Comparison of ENCODE assay signal across 36 cellular contexts in the genomic region with DNA sequence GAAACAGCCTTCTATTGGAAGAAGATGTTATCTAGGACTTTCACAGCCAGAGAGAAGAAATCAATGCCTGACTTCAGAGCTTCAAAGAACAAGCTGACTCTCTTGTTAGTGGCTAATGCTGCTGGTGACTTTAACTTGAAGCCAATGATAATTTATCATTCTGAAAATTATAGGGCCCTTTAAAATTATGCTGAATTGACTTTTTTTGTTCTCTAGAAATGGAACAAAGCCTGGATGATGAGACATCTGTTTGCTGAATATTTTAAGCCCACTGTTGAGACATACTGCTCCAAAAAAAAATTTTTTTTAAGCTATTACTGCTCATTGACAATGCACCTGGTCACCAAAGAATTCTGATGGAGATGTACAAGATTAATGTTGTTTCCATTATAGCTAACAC.
"Had no signal": no experiment of that assay in that cellular context is flagged by ENCODE, and none has a peak within 500 bp of the region (broad histone marks: within the 10 kb centered on the region; RNA-seq: fewer than 3 reads in every experiment).

No MANE protein-coding gene starts in this region.

- FAIRE-seq: astrocyte, TTC549 had no signal

- H3K36me3 Mint-ChIP-seq: activated CD4-positive, alpha-beta memory T cell treated with anti-CD3 and anti-CD28 coated beads for 36 hours had no signal

- H3K27me3 Mint-ChIP-seq: activated B cell treated with CpG ODN at 0.5 μM for 24 hours; activated CD4-positive, alpha-beta memory T cell treated with anti-CD3 and anti-CD28 coated beads for 36 hours; activated CD4-positive, alpha-beta T cell treated with anti-CD3 and anti-CD28 coated beads, Interleukin-2, amount 10 ng/mL, durations not matched to agents 24 days and 14 days; activated CD8-positive, alpha-beta T cell treated with anti-CD3 and anti-CD28 coated beads for 36 hours; activated naive CD8-positive, alpha-beta T cell treated with anti-CD3 and anti-CD28 coated beads for 36 hours; activated T-helper 17 cell treated with anti-CD3 and anti-CD28 coated beads, Interleukin-2, amount 50 U/mL, for 72 hours had no signal

- H3K27ac ChIP-seq: adrenal gland, body of pancreas, brain microvascular endothelial cell, breast epithelium, VCaP had no signal

- H3K27ac Mint-ChIP-seq: activated B cell treated with CpG ODN at 0.5 μM for 24 hours; activated CD4-positive, alpha-beta memory T cell treated with anti-CD3 and anti-CD28 coated beads for 36 hours; activated CD4-positive, alpha-beta T cell treated with anti-CD3 and anti-CD28 coated beads, Interleukin-2, amount 10 ng/mL, durations not matched to agents 24 days and 14 days; activated CD8-positive, alpha-beta T cell treated with anti-CD3 and anti-CD28 coated beads for 36 hours; activated naive CD4-positive, alpha-beta T cell treated with anti-CD3 and anti-CD28 coated beads for 36 hours; activated naive CD4-positive, alpha-beta T cell treated with anti-CD3 and anti-CD28 coated beads, Interleukin-2, amount 50 U/mL, for 72 hours; activated naive CD8-positive, alpha-beta T cell treated with anti-CD3 and anti-CD28 coated beads for 36 hours; activated T-cell treated with anti-CD3 and anti-CD28 coated beads, Interleukin-2, amount 50 U/mL, for 72 hours; activated T-helper 1 cell treated with anti-CD3 and anti-CD28 coated beads, Interleukin-12 subunit alpha, Interleukin-12 subunit beta, Interleukin-2, Interleukin-4 antibody, amounts not matched to agents 30 ng/mL and 10 ng/mL and 1 ng/mL, durations not matched to agents 14 hours and 24 hours and 36 hours; activated T-helper 17 cell treated with anti-CD3 and anti-CD28 coated beads, Interleukin-2, amount 50 U/mL, for 72 hours; T-helper 1 cell treated with Interleukin-12 subunit alpha and Interleukin-12 subunit beta and Interleukin-4 antibody, amounts not matched to agents 30 μg/mL and 1 μg/mL, for 36 hours; T-helper 2 cell treated with Interferon-gamma antibody and Interleukin-4, amounts not matched to agents 5 μg/mL and 100 μg/mL, for 36 hours had no signal

- ATAC-seq: activated CD8-positive, alpha-beta T cell treated with anti-CD3 and anti-CD28 coated beads for 36 hours; activated naive CD4-positive, alpha-beta T cell treated with anti-CD3 and anti-CD28 coated beads, Interleukin-2, amount 50 U/mL, for 72 hours; activated T-cell treated with anti-CD3 and anti-CD28 coated beads, Interleukin-2, amount 50 U/mL, for 4 hours; activated T-cell treated with anti-CD3 and anti-CD28 coated beads, Interleukin-2, amount 50 U/mL, for 72 hours; activated T-helper 17 cell treated with anti-CD3 and anti-CD28 coated beads, Interleukin-2, amount 50 U/mL, for 72 hours; body of pancreas had no signal

- DNase-seq: activated B cell treated with CpG ODN at 0.5 μM for 24 hours; activated CD4-positive, alpha-beta memory T cell treated with anti-CD3 and anti-CD28 coated beads for 36 hours; activated CD4-positive, alpha-beta T cell treated with anti-CD3 and anti-CD28 coated beads for 4 hours; activated CD4-positive, alpha-beta T cell treated with anti-CD3 and anti-CD28 coated beads, Interleukin-2, amount 10 ng/mL, durations not matched to agents 24 days and 14 days; activated CD4-positive, alpha-beta T cell treated with anti-CD3 and anti-CD28 coated beads, Interleukin-2, amount 50 U/mL, for 1 hour; activated CD4-positive, alpha-beta T cell treated with anti-CD3 and anti-CD28 coated beads, Interleukin-2, amount 50 U/mL, for 4 hours; activated CD4-positive, CD25-positive, alpha-beta regulatory T cell treated with anti-CD3 and anti-CD28 coated beads, Interleukin-2, amount 50 U/mL, for 72 hours; activated CD8-positive, alpha-beta memory T cell treated with anti-CD3 and anti-CD28 coated beads, Interleukin-2, amount 50 U/mL, for 4 hours; activated CD8-positive, alpha-beta T cell treated with anti-CD3 and anti-CD28 coated beads for 36 hours; activated effector memory CD4-positive, alpha-beta T cell treated with anti-CD3 and anti-CD28 coated beads, Interleukin-2, amount 50 U/mL, for 16 hours; activated gamma-delta T cell treated with Interleukin-2 at 50 U/mL for 16 hours; activated naive CD4-positive, alpha-beta T cell; activated naive CD4-positive, alpha-beta T cell treated with anti-CD3 and anti-CD28 coated beads for 36 hours; activated naive CD4-positive, alpha-beta T cell treated with anti-CD3 and anti-CD28 coated beads, Interleukin-2, amount 50 U/mL, for 16 hours; activated naive CD8-positive, alpha-beta T cell treated with anti-CD3 and anti-CD28 coated beads for 36 hours; activated T-cell treated with anti-CD3 and anti-CD28 coated beads for 4 hours; activated T-cell treated with anti-CD3 and anti-CD28 coated beads, Interleukin-2, amount 50 U/mL, for 1 hour; activated T-cell treated with anti-CD3 and anti-CD28 coated beads, Interleukin-2, amount 50 U/mL, for 4 hours; activated T-cell treated with anti-CD3 and anti-CD28 coated beads, Interleukin-2, amount 50 U/mL, for 72 hours; adrenal gland; amniotic stem cell; aorta; body of pancreas; brain microvascular endothelial cell; central memory CD4-positive, alpha-beta T cell; T-helper 2 cell; T-helper 9 cell had no signal

- H3K9me3 ChIP-seq: body of pancreas had no signal

- H3K27me3 ChIP-seq: adrenal gland, body of pancreas, brain microvascular endothelial cell, breast epithelium had no signal

- H3K4me1 ChIP-seq: adrenal gland, body of pancreas, breast epithelium had no signal

- H3K4me1 Mint-ChIP-seq: activated B cell treated with CpG ODN at 0.5 μM for 24 hours; activated CD4-positive, alpha-beta T cell treated with anti-CD3 and anti-CD28 coated beads, Interleukin-2, amount 10 ng/mL, durations not matched to agents 24 days and 14 days; activated naive CD8-positive, alpha-beta T cell treated with anti-CD3 and anti-CD28 coated beads for 36 hours; activated T-helper 17 cell treated with anti-CD3 and anti-CD28 coated beads, Interleukin-2, amount 50 U/mL, for 72 hours had no signal

- H3K36me3 ChIP-seq: adrenal gland, brain microvascular endothelial cell, breast epithelium had no signal

- H3K4me3 ChIP-seq: adrenal gland, body of pancreas, breast epithelium had no signal

- H3K4me3 Mint-ChIP-seq: activated B cell treated with CpG ODN at 0.5 μM for 24 hours; activated CD4-positive, alpha-beta memory T cell treated with anti-CD3 and anti-CD28 coated beads for 36 hours; activated CD4-positive, alpha-beta T cell treated with anti-CD3 and anti-CD28 coated beads, Interleukin-2, amount 10 ng/mL, durations not matched to agents 24 days and 14 days; activated CD8-positive, alpha-beta T cell treated with anti-CD3 and anti-CD28 coated beads for 36 hours; activated naive CD4-positive, alpha-beta T cell treated with anti-CD3 and anti-CD28 coated beads for 36 hours; activated naive CD8-positive, alpha-beta T cell treated with anti-CD3 and anti-CD28 coated beads for 36 hours; activated T-cell treated with anti-CD3 and anti-CD28 coated beads, Interleukin-2, amount 50 U/mL, for 4 hours; activated T-cell treated with anti-CD3 and anti-CD28 coated beads, Interleukin-2, amount 50 U/mL, for 72 hours; activated T-helper 1 cell treated with anti-CD3 and anti-CD28 coated beads, Interleukin-12 subunit alpha, Interleukin-12 subunit beta, Interleukin-2, Interleukin-4 antibody, amounts not matched to agents 30 ng/mL and 10 ng/mL and 1 ng/mL, durations not matched to agents 14 hours and 24 hours and 36 hours; activated T-helper 17 cell treated with anti-CD3 and anti-CD28 coated beads, Interleukin-2, amount 50 U/mL, for 72 hours; T-helper 1 cell treated with Interleukin-12 subunit alpha and Interleukin-12 subunit beta and Interleukin-4 antibody, amounts not matched to agents 30 μg/mL and 1 μg/mL, for 36 hours; T-helper 2 cell treated with Interferon-gamma antibody and Interleukin-4, amounts not matched to agents 5 μg/mL and 100 μg/mL, for 36 hours had no signal
